ENCODE assay signal across 9 cellular contexts in genomic region chr3:152071924-152072323, GRCh38.
A peak's percentile ranks its signal among the peaks of the same experiment; 100 is the strongest.
DNase-seq lines count a peak whose midpoint lies in the region; ATAC-seq, FAIRE-seq and TF ChIP-seq lines count a peak whose summit lies in the region.
"Had no signal": no experiment of that assay in that cellular context is flagged by ENCODE, and none has a peak within 500 bp of the region (broad histone marks: within the 10 kb centered on the region; RNA-seq: fewer than 3 reads in every experiment).

No MANE protein-coding gene starts in this region.

- peak; percentile 60 for TF ChIP-seq CTCF in cardiac fibroblast (IDR thresholded peaks at IDR 0.05; ENCODE audit: low read depth, low read length)
- peak; percentile 14 for TF ChIP-seq CTCF in lung (IDR thresholded peaks at IDR 0.05; ENCODE audit: control extremely low read depth, extremely low read depth)

- H3K4me3 ChIP-seq in cardiac fibroblast (replicated peaks in 1 of 2; ENCODE audit: low read depth in 2 of 2, low read length in 2 of 2), result no peak overlapping the region
- H3K4me3 ChIP-seq in lung, result no peak overlapping the region

- no peak overlapping the region for H3K27ac ChIP-seq in lung (ENCODE audit: low read depth in 1 of 2, low read length in 1 of 2)
- H3K27ac ChIP-seq: parathyroid adenoma had no signal

- 47 to 60% methylated on average over 1 of the region's 1 CpG for WGBS in lung, 2 donors

- H3K4me1 Mint-ChIP-seq in activated CD4-positive, alpha-beta memory T cell treated with anti-CD3 and anti-CD28 coated beads, Interleukin-2, amount 10 ng/mL, durations not matched to agents 7 days and 5 days, result peaks cover 11% of the 10 kb centered on the region

- H3K27me3 Mint-ChIP-seq in activated CD4-positive, alpha-beta memory T cell treated with anti-CD3 and anti-CD28 coated beads, Interleukin-2, amount 10 ng/mL, durations not matched to agents 7 days and 5 days, result no peaks in the 10 kb centered on the region

- H3K4me3 Mint-ChIP-seq in activated CD4-positive, alpha-beta memory T cell treated with anti-CD3 and anti-CD28 coated beads, Interleukin-2, amount 10 ng/mL, durations not matched to agents 7 days and 5 days, result no peak overlapping the region

- H3K36me3 ChIP-seq in lung (ENCODE audit: control insufficient read depth in 2 of 2, insufficient read depth in 2 of 2, low read length in 2 of 2), result no peaks in the 10 kb centered on the region

- TF ChIP-seq POLR2A in GM12891 (IDR thresholded peaks at IDR 0.05; ENCODE audit: low read depth, low read length), result no peak

- no peaks in the 10 kb centered on the region for H3K9me3 Mint-ChIP-seq in activated CD4-positive, alpha-beta memory T cell treated with anti-CD3 and anti-CD28 coated beads, Interleukin-2, amount 10 ng/mL, durations not matched to agents 7 days and 5 days

- H3K9me3 ChIP-seq in lung (ENCODE audit: control insufficient read depth in 2 of 2, insufficient read depth in 1 of 2, low read length in 1 of 2), result no peaks in the 10 kb centered on the region

- H3K27me3 ChIP-seq in lung (ENCODE audit: control insufficient read depth, insufficient read depth), result no peaks in the 10 kb centered on the region

- ATAC-seq in lung (ENCODE audit: insufficient read depth, low FRiP score) (no peak), HG02970 (IDR thresholded peaks at IDR 0.05; ENCODE audit: low FRiP score, unreplicated experiment) (no peak)

- DNase-seq in AG20443 (ENCODE audit: low spot score) (peak; percentile 61), GM12891 (ENCODE audit: insufficient read length, low spot score) (no peak), NCI-H460 (ENCODE audit: extremely low read depth, low read depth) (peak; percentile 30), cardiac fibroblast (ENCODE audit: low read depth in 2 of 2) (peak; percentile 80 to 82), lung (ENCODE audit: low spot score) (no peak), NK-92 (lab: John Stamatoyannopoulos, UW; ENCODE audit: unreplicated experiment) (no peak)
- no peak for DNase-seq in activated CD4-positive, alpha-beta memory T cell treated with anti-CD3 and anti-CD28 coated beads, Interleukin-2, amount 10 ng/mL, durations not matched to agents 7 days and 5 days

- no peaks in the 10 kb centered on the region for H3K36me3 Mint-ChIP-seq in activated CD4-positive, alpha-beta memory T cell treated with anti-CD3 and anti-CD28 coated beads, Interleukin-2, amount 10 ng/mL, durations not matched to agents 7 days and 5 days (ENCODE audit: low read depth)

- POLR2A ChIA-PET in activated CD4-positive, alpha-beta memory T cell treated with anti-CD3 and anti-CD28 coated beads, Interleukin-2, amount 10 ng/mL, durations not matched to agents 7 days and 5 days (lab: Charles Lee), result interaction anchor here (1.4 kb wide), 1 partner anchor 197 kb away, joined by 3 read pairs; the partner anchor contains the start of gene MBNL1

- H3K4me1 ChIP-seq in lung (ENCODE audit: control insufficient read depth in 2 of 2, insufficient read depth in 2 of 2, low read length in 2 of 2), result no peaks in the 10 kb centered on the region
- H3K4me1 ChIP-seq: parathyroid adenoma had no signal

- CTCF ChIA-PET in activated CD4-positive, alpha-beta memory T cell treated with anti-CD3 and anti-CD28 coated beads, Interleukin-2, amount 10 ng/mL, durations not matched to agents 7 days and 5 days (lab: Charles Lee), result interaction anchor here (0.7 to 2.6 kb wide), 18 partner anchors 17 to 447 kb away, joined by 3 to 20 read pairs (median 4); no protein-coding TSS in a partner anchor

- H3K27ac Mint-ChIP-seq in activated CD4-positive, alpha-beta memory T cell treated with anti-CD3 and anti-CD28 coated beads, Interleukin-2, amount 10 ng/mL, durations not matched to agents 7 days and 5 days, result no peak overlapping the region

- FAIRE-seq in GM12891 (lab: Jason Lieb, UNC), result peak; percentile 66

TF ChIP-seq in GM12891, 5 proteins besides CTCF, POLR2A, EP300 and RAD21:
- no peak for TF ChIP-seq TAF1 (IDR thresholded peaks at IDR 0.05; ENCODE audit: low read depth, low read length)
- TF ChIP-seq SPI1 (IDR thresholded peaks at IDR 0.05; ENCODE audit: low read depth, low read length), result no peak
- no peak for TF ChIP-seq PAX5 (IDR thresholded peaks at IDR 0.05; ENCODE audit: insufficient read depth, low read length, severe bottlenecking)
- no peak for TF ChIP-seq POU2F2 (IDR thresholded peaks at IDR 0.05; ENCODE audit: low read depth, low read length)
- TF ChIP-seq POLR2AphosphoS5 (IDR thresholded peaks at IDR 0.05; ENCODE audit: low read depth, low read length), result no peak

Comparison
In these comparisons a context has a peak if more than half of its experiments do, and no peak if none do; other contexts are left out.
1. DNase-seq: peak in AG20443 (single experiment), NCI-H460 (single experiment) and cardiac fibroblast (2 of 2); none in GM12891 (single experiment), lung (single experiment), activated CD4-positive, alpha-beta memory T cell treated with anti-CD3 and anti-CD28 coated beads, Interleukin-2, amount 10 ng/mL, durations not matched to agents 7 days and 5 days (single experiment) and NK-92 (single experiment).